Comparison of ENCODE assay signal across 18 cellular contexts in the genomic region with DNA sequence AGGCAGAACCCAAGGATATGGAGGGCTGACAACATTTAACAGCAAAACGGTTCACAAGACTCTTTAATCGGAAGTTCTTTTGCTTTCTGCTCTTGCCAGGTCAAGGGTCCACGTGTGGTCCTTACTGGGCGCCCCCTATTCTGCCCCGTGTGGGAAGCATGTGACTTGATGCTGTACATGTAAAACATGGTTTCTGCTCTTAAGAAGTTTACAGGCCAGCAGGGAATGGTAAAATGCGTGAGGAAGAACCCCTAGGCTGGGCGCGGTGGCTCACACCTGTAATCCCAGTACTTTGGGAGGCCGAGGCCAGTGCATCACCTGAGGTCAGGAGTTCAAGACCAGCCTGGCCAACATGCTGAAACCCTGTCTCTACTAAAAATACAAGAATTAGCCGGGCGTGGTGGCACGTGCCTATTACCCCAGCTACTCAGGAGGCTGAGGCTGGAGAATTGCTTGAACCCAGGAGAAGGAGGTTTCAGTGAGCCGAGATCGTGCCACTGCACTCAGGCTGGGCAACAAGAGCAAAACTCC. TPM values are rescaled to one million over a fixed set of nuclear protein-coding genes. Genes with fewer than 3 reads are reported as not detected.
DNase-seq lines count a peak whose midpoint lies in the region; ATAC-seq and TF ChIP-seq lines count a peak whose summit lies in the region.
"Had no signal": no experiment of that assay in that cellular context is flagged by ENCODE, and none has a peak within 500 bp of the region (broad histone marks: within the 10 kb centered on the region; RNA-seq: fewer than 3 reads in every experiment).

No MANE protein-coding gene starts in this region.

- H3K27me3 ChIP-seq in CD4-positive, CD25-positive, alpha-beta regulatory T cell (ENCODE audit: control insufficient read depth, insufficient read depth, low read length): no peaks in the 10 kb centered on the region
- H3K27me3 ChIP-seq in GM23248 (replicated peaks; ENCODE audit: insufficient read depth) (no peaks in the 10 kb centered on the region), upper lobe of left lung (no peaks in the 10 kb centered on the region)
- H3K27me3 ChIP-seq: brain microvascular endothelial cell, foreskin keratinocyte, SJCRH30 had no signal

- H4K20me1 ChIP-seq in GM23248 (ENCODE audit: insufficient read depth): peaks cover 5% of the 10 kb centered on the region; the same call in 1 of the 2 replicates

- H3K27ac Mint-ChIP-seq in CD4-positive, CD25-positive, alpha-beta regulatory T cell: peak overlapping the region in 2 of 3 donors; percentile 38 to 94
- H3K27ac Mint-ChIP-seq in activated naive CD8-positive, alpha-beta T cell treated with anti-CD3 and anti-CD28 coated beads for 36 hours: peak overlapping the region; percentile 77
- peak overlapping the region; percentile 92 to 99 for H3K27ac Mint-ChIP-seq in natural killer cell treated with Interleukin-12 subunit alpha and Interleukin-12 subunit beta and Interleukin-15 and Interleukin-18, amount 100 ng/mL, for 72 hours

- H3K79me2 ChIP-seq in GM23248 (ENCODE audit: insufficient read depth): peaks cover 100% of the 10 kb centered on the region

- WGBS in GM23248 (ENCODE audit: low coverage in 1 of 2, low lambda C conversion rate in 2 of 2, missing lambda C conversion rate in 2 of 2), 2 experiments: 83 to 90% methylated on average over 13 to 14 of the region's 14 CpGs
- 91 to 94% methylated on average over 14 of the region's 14 CpGs for WGBS in upper lobe of left lung, 2 donors

- no peak for TF ChIP-seq POLR2A in upper lobe of left lung (IDR thresholded peaks at IDR 0.05)

- H3K4me1 ChIP-seq in CD4-positive, CD25-positive, alpha-beta regulatory T cell (ENCODE audit: control insufficient read depth, insufficient read depth, low read length, poor library complexity, severe bottlenecking): peaks cover 47% of the 10 kb centered on the region
- H3K4me1 ChIP-seq in GM23248 (ENCODE audit: insufficient read depth): peaks cover 18% of the 10 kb centered on the region
- peaks cover 9 to 19% (median 14%) of the 10 kb centered on the region in 4 donors for H3K4me1 ChIP-seq in upper lobe of left lung
- H3K4me1 ChIP-seq: SJCRH30 had no signal

- H3K36me3 Mint-ChIP-seq in CD4-positive, CD25-positive, alpha-beta regulatory T cell: peaks cover 64% of the 10 kb centered on the region
- H3K36me3 Mint-ChIP-seq in activated naive CD8-positive, alpha-beta T cell treated with anti-CD3 and anti-CD28 coated beads for 36 hours: peaks cover 87% of the 10 kb centered on the region
- peaks cover 37% of the 10 kb centered on the region for H3K36me3 Mint-ChIP-seq in natural killer cell treated with Interleukin-12 subunit alpha and Interleukin-12 subunit beta and Interleukin-15 and Interleukin-18, amount 100 ng/mL, for 72 hours

- in situ Hi-C loops in GM23248 (cut with MboI): loop anchor here (10.0 kb wide), 2 partner anchors 340 to 490 kb away; no protein-coding TSS in a partner anchor

- peaks cover 71% of the 10 kb centered on the region for H3F3A ChIP-seq in GM23248 (ENCODE audit: insufficient read depth)

- H2AFZ ChIP-seq in GM23248: no peak overlapping the region

- H3K27ac ChIP-seq in CD4-positive, CD25-positive, alpha-beta regulatory T cell (ENCODE audit: insufficient read depth, low read length, poor library complexity, severe bottlenecking): peak overlapping the region; percentile 10
- H3K27ac ChIP-seq in GM23248: peak overlapping the region; percentile 20; the same call in 1 of the 2 replicates
- no peak overlapping the region for H3K27ac ChIP-seq in upper lobe of left lung
- H3K27ac ChIP-seq: brain microvascular endothelial cell, foreskin keratinocyte, SJCRH30 had no signal

- peaks cover 86% of the 10 kb centered on the region for H3K36me3 ChIP-seq in CD4-positive, CD25-positive, alpha-beta regulatory T cell (ENCODE audit: control insufficient read depth, insufficient read depth, low read length)
- H3K36me3 ChIP-seq in GM23248 (ENCODE audit: low read depth) (peaks cover 81% of the 10 kb centered on the region), upper lobe of left lung (peaks cover 26 to 86% (median 52%) of the 10 kb centered on the region in 4 donors)

- no peaks in the 10 kb centered on the region for H3K9me3 Mint-ChIP-seq in CD4-positive, CD25-positive, alpha-beta regulatory T cell
- H3K9me3 Mint-ChIP-seq in activated naive CD8-positive, alpha-beta T cell treated with anti-CD3 and anti-CD28 coated beads for 36 hours: no peaks in the 10 kb centered on the region
- H3K9me3 Mint-ChIP-seq in natural killer cell treated with Interleukin-12 subunit alpha and Interleukin-12 subunit beta and Interleukin-15 and Interleukin-18, amount 100 ng/mL, for 72 hours: no peaks in the 10 kb centered on the region
- H3K9me3 Mint-ChIP-seq: WTC11 had no signal

- peaks cover 18 to 89% (median 60%) of the 10 kb centered on the region in 4 donors for H3K4me1 Mint-ChIP-seq in CD4-positive, CD25-positive, alpha-beta regulatory T cell
- H3K4me1 Mint-ChIP-seq in activated naive CD8-positive, alpha-beta T cell treated with anti-CD3 and anti-CD28 coated beads for 36 hours: peaks cover 87% of the 10 kb centered on the region
- peaks cover 42 to 64% of the 10 kb centered on the region in 2 donors for H3K4me1 Mint-ChIP-seq in natural killer cell treated with Interleukin-12 subunit alpha and Interleukin-12 subunit beta and Interleukin-15 and Interleukin-18, amount 100 ng/mL, for 72 hours (ENCODE audit: low read depth in 2 of 2)

- no peak for TF ChIP-seq CTCF in upper lobe of left lung (IDR thresholded peaks at IDR 0.05)

- no peak overlapping the region for H3K4me3 Mint-ChIP-seq in CD4-positive, CD25-positive, alpha-beta regulatory T cell
- no peak overlapping the region for H3K4me3 Mint-ChIP-seq in activated naive CD8-positive, alpha-beta T cell treated with anti-CD3 and anti-CD28 coated beads for 36 hours
- H3K4me3 Mint-ChIP-seq in natural killer cell treated with Interleukin-12 subunit alpha and Interleukin-12 subunit beta and Interleukin-15 and Interleukin-18, amount 100 ng/mL, for 72 hours: no peak overlapping the region
- H3K4me3 Mint-ChIP-seq: WTC11 had no signal

- no peak for DNase-seq in CD4-positive, CD25-positive, alpha-beta regulatory T cell
- DNase-seq in GM23248: no peak
- no peak for DNase-seq in activated naive CD8-positive, alpha-beta T cell treated with anti-CD3 and anti-CD28 coated beads for 36 hours
- DNase-seq in natural killer cell treated with Interleukin-12 subunit alpha and Interleukin-12 subunit beta and Interleukin-15 and Interleukin-18, amount 100 ng/mL, for 72 hours (ENCODE audit: low spot score): no peak
- DNase-seq in NCI-H446 treated with DMSO at 0.1 percent for 48 hours (lab: John Stamatoyannopoulos, UW): no peak
- DNase-seq in NCI-H187 treated with DMSO at 0.1 percent for 48 hours (lab: John Stamatoyannopoulos, UW): no peak
- DNase-seq in upper lobe of left lung: no peak
- DNase-seq: brain microvascular endothelial cell; GDM1; Kasumi-1; midbrain; NCI-H1105; NCI-H524; retina; SJCRH30; stimulated activated naive CD4-positive, alpha-beta T cell treated with Interleukin-2 at 50 U/mL for 16 hours had no signal

- H3K9me2 ChIP-seq in GM23248 (ENCODE audit: insufficient read depth): no peaks in the 10 kb centered on the region

- no peak overlapping the region for H3K9ac ChIP-seq in GM23248

- no peaks in the 10 kb centered on the region for H3K9me3 ChIP-seq in CD4-positive, CD25-positive, alpha-beta regulatory T cell (ENCODE audit: control insufficient read depth in 2 of 2, low read length in 2 of 2)
- no peaks in the 10 kb centered on the region for H3K9me3 ChIP-seq in GM23248 (ENCODE audit: low read depth)
- no peaks in the 10 kb centered on the region for H3K9me3 ChIP-seq in upper lobe of left lung
- H3K9me3 ChIP-seq: SJCRH30 had no signal

- no peak for TF ChIP-seq EP300 in upper lobe of left lung (IDR thresholded peaks at IDR 0.05)

- ATAC-seq in CD4-positive, CD25-positive, alpha-beta regulatory T cell (ENCODE audit: low read depth in 2 of 2): no peak
- no peak for ATAC-seq in natural killer cell treated with Interleukin-12 subunit alpha and Interleukin-12 subunit beta and Interleukin-15 and Interleukin-18, amount 100 ng/mL, for 72 hours
- no peak for ATAC-seq in upper lobe of left lung (ENCODE audit: low FRiP score in 2 of 2)
- ATAC-seq: WTC11 had no signal

- H3K4me2 ChIP-seq in GM23248 (ENCODE audit: unreplicated experiment): no peak overlapping the region

- H3K4me3 ChIP-seq in CD4-positive, CD25-positive, alpha-beta regulatory T cell (ENCODE audit: low read depth, low read length): no peak overlapping the region
- H3K4me3 ChIP-seq in GM23248 (no peak overlapping the region), upper lobe of left lung (no peak overlapping the region)
- H3K4me3 ChIP-seq: SJCRH30 had no signal

- H3K27me3 Mint-ChIP-seq in CD4-positive, CD25-positive, alpha-beta regulatory T cell: no peaks in the 10 kb centered on the region
- no peaks in the 10 kb centered on the region for H3K27me3 Mint-ChIP-seq in activated naive CD8-positive, alpha-beta T cell treated with anti-CD3 and anti-CD28 coated beads for 36 hours
- H3K27me3 Mint-ChIP-seq in natural killer cell treated with Interleukin-12 subunit alpha and Interleukin-12 subunit beta and Interleukin-15 and Interleukin-18, amount 100 ng/mL, for 72 hours: no peaks in the 10 kb centered on the region

RNA-seq across cellular contexts. Expression of a gene that starts 19.3 kb away (rescaled TPM):
- 70.9 TPM for total RNA-seq in CD4-positive, CD25-positive, alpha-beta regulatory T cell
- polyA plus RNA-seq in CD4-positive, CD25-positive, alpha-beta regulatory T cell: 10 to 100 TPM; 15.6 to 28.6 (median 17.5) TPM
- 18.1 and 23.5 TPM in 2 replicates for total RNA-seq in GM23248 (2014; rRNA removed; shearing (Covaris generic))
- polyA plus RNA-seq in GM23248 (2016; fragmentation: Nextera tagmentation; extraction: Ambion mirVana): 8.9 and 10.4 TPM in 2 replicates
- total RNA-seq in activated naive CD8-positive, alpha-beta T cell treated with anti-CD3 and anti-CD28 coated beads for 36 hours: 10 to 100 TPM; 55.6 to 59.0 TPM
- total RNA-seq in natural killer cell treated with Interleukin-12 subunit alpha and Interleukin-12 subunit beta and Interleukin-15 and Interleukin-18, amount 100 ng/mL, for 72 hours: 10 to 100 TPM; 39.9 to 48.0 TPM
- total RNA-seq in upper lobe of left lung: 10 to 100 TPM; 18.7 to 38.4 (median 33.9) TPM

Comparison
In these comparisons a context has a peak if more than half of its experiments do, and no peak if none do; other contexts are left out.
1. H3K27ac ChIP-seq: peak in CD4-positive, CD25-positive, alpha-beta regulatory T cell (single experiment) and GM23248 (single experiment); none in upper lobe of left lung (0 of 4).
2. Peak in every context shown above with its lines, with median percentiles within 50 percentile points of each other: H3K27ac Mint-ChIP-seq.